Comparison of ENCODE assay signal across 27 cellular contexts in genomic region chr3:83895892-83896291, GRCh38.
"Had no signal": no experiment of that assay in that cellular context is flagged by ENCODE, and none has a peak within 500 bp of the region (broad histone marks: within the 10 kb centered on the region; RNA-seq: fewer than 3 reads in every experiment).

No MANE protein-coding gene starts in this region.

- H3K36me3 ChIP-seq: neutrophil, pancreas, prostate gland, right lobe of liver, sigmoid colon, spleen, stomach, thoracic aorta, thyroid gland, tibial nerve, upper lobe of left lung, vagina had no signal

- H3K27me3 ChIP-seq: neutrophil, pancreas, right lobe of liver, sigmoid colon, spleen, stomach, thyroid gland, tibial nerve, upper lobe of left lung, vagina had no signal

- H3K27ac ChIP-seq: neutrophil, pancreas, prostate gland, right lobe of liver, sigmoid colon, skin epidermis, spleen, stomach, thoracic aorta, thyroid gland, tibial nerve, upper lobe of left lung, vagina had no signal

- DNase-seq: naive B cell; naive thymus-derived CD8-positive, alpha-beta T cell; nephron progenitor cell; nucleus accumbens; pancreas; right cardiac atrium; right lobe of liver; sigmoid colon; spleen; stimulated activated CD4-positive, alpha-beta T cell treated with anti-CD3 and anti-CD28 coated beads, Interleukin-12 subunit alpha, Interleukin-12 subunit beta, amount 100 ng/mL, for 4 hours; stimulated activated CD4-positive, alpha-beta T cell treated with anti-CD3 and anti-CD28 coated beads, Interleukin-1b, Interleukin-23, amount 100 ng/mL, for 48 hours; stimulated activated CD4-positive, alpha-beta T cell treated with anti-CD3 and anti-CD28 coated beads, Interleukin-4, amount 100 ng/mL, for 1 hour; stimulated activated naive B cell treated with anti-CD40 and anti-IgM and Interleukin-4, amounts not matched to agents 10 μg/mL and 1 μg/mL and 100 μg/mL, for 72 hours; stimulated activated naive CD4-positive, alpha-beta T cell treated with Interleukin-2 at 50 U/mL for 16 hours; stomach; thyroid gland; trophoblast cell; upper lobe of left lung had no signal

- ATAC-seq: naive thymus-derived CD8-positive, alpha-beta T cell; natural killer cell treated with Interleukin-12 subunit alpha and Interleukin-12 subunit beta and Interleukin-15 and Interleukin-18, amount 100 ng/mL, for 72 hours; pancreas; right cardiac atrium; right lobe of liver; stimulated activated effector memory CD8-positive, alpha-beta T cell treated with anti-CD3 and anti-CD28 coated beads, Interleukin-12 subunit alpha, Interleukin-12 subunit beta, amount 100 ng/mL, for 72 hours; stimulated activated naive B cell treated with anti-CD40 and anti-IgM and Interleukin-4, amounts not matched to agents 10 μg/mL and 1 μg/mL and 100 μg/mL, for 72 hours had no signal

- H3K9me3 ChIP-seq: neutrophil, pancreas, prostate gland, right lobe of liver, sigmoid colon, stomach, thoracic aorta, thyroid gland, tibial nerve, upper lobe of left lung, vagina had no signal

- H3K4me2 ChIP-seq: smooth muscle cell had no signal

- H3K4me3 ChIP-seq: pancreas, prostate gland, right lobe of liver, sigmoid colon, skin epidermis, smooth muscle cell, spleen, stomach, thoracic aorta, thyroid gland, tibial nerve, upper lobe of left lung, vagina had no signal

- H3K4me1 ChIP-seq: pancreas, prostate gland, right lobe of liver, sigmoid colon, spleen, stomach, thyroid gland, tibial nerve, upper lobe of left lung, vagina had no signal
